Comparison of ENCODE assay signal across 1 cellular context in genomic region chr15:84748274-84749110, GRCh38.
TF ChIP-seq lines count a peak whose summit lies in the region.

Gene ZNF592, plus strand, starts transcription at chr15:84748592. Its CDS starts 34,084 bp downstream, at chr15:84782676.

TF ChIP-seq in GM12878, 131 proteins besides CTCF, POLR2A, EP300 and RAD21 (continued from another document and continues in another):
- TF ChIP-seq ZBTB40 (IDR thresholded peaks at IDR 0.05; ENCODE audit: borderline replicate concordance) (no peak), USF2 (IDR thresholded peaks at IDR 0.05; ENCODE audit: borderline replicate concordance, low read depth, low read length) (no peak), NKRF (conservative IDR thresholded peaks at IDR 0.05) (peak; percentile 71), ATF2 (IDR thresholded peaks at IDR 0.05; ENCODE audit: low read length) (no peak), IRF5 (IDR thresholded peaks at IDR 0.05; ENCODE audit: borderline replicate concordance) (no peak), CREB1 (IDR thresholded peaks at IDR 0.05; ENCODE audit: low read depth) (no peak; the same call in 1 of the 2 replicates), NFYA (IDR thresholded peaks at IDR 0.05; ENCODE audit: borderline replicate concordance, low read depth, low read length) (no peak), E2F4 (IDR thresholded peaks at IDR 0.05; ENCODE audit: low read depth, low read length) (no peak), BRCA1 (IDR thresholded peaks at IDR 0.05; ENCODE audit: low read depth, low read length) (no peak), ZNF24 (IDR thresholded peaks at IDR 0.05) (no peak), CREM (IDR thresholded peaks at IDR 0.05; ENCODE audit: low read depth) (no peak), NR2F1 (conservative IDR thresholded peaks at IDR 0.05) (no peak), SUZ12 (IDR thresholded peaks at IDR 0.05; ENCODE audit: unreplicated experiment) (no peak), BCLAF1 (IDR thresholded peaks at IDR 0.05) (no peak), CEBPZ (IDR thresholded peaks at IDR 0.05; ENCODE audit: low read depth, low read length) (no peak), ZNF274 (IDR thresholded peaks at IDR 0.05; ENCODE audit: insufficient read depth, insufficient read length) (no peak), HDGF (IDR thresholded peaks at IDR 0.05) (no peak), ZZZ3 (IDR thresholded peaks at IDR 0.05; ENCODE audit: control insufficient read depth, insufficient read length, low read depth) (no peak), KAT2A (conservative IDR thresholded peaks at IDR 0.05; ENCODE audit: control insufficient read depth, low read depth, low read length) (no peak), GATAD2B (conservative IDR thresholded peaks at IDR 0.05; ENCODE audit: low read depth) (0 out of 2 replicates have a peak, but pooled peaks have one; percentile 57), TBL1XR1 (IDR thresholded peaks at IDR 0.05; ENCODE audit: low read depth, low read length) (no peak), NFXL1 (IDR thresholded peaks at IDR 0.05; ENCODE audit: borderline replicate concordance) (no peak), RB1 (IDR thresholded peaks at IDR 0.05; ENCODE audit: borderline replicate concordance) (no peak), TCF12 (IDR thresholded peaks at IDR 0.05; ENCODE audit: low read depth, low read length) (no peak), SREBF1 (IDR thresholded peaks at IDR 0.05; ENCODE audit: low read length) (no peak), JUND (IDR thresholded peaks at IDR 0.05; ENCODE audit: low read depth, low read length) (no peak), TCF3 (IDR thresholded peaks at IDR 0.05; ENCODE audit: borderline replicate concordance, insufficient read depth, low read depth, low read length) (0 out of 2 replicates have a peak, but pooled peaks have one; percentile 5), RELA (IDR thresholded peaks at IDR 0.05; ENCODE audit: borderline replicate concordance, partially characterized antibody) (no peak), NR2C1 (IDR thresholded peaks at IDR 0.05) (peak; percentile 24), GABPA (IDR thresholded peaks at IDR 0.05; ENCODE audit: low read depth) (no peak), LARP7 (IDR thresholded peaks at IDR 0.05) (peak; percentile 54; the same call in 1 of the 2 replicates), PAX5 (IDR thresholded peaks at IDR 0.05; ENCODE audit: borderline replicate concordance, low read depth, low read length) (no peak), ETV6 (conservative IDR thresholded peaks at IDR 0.05 in 1 of 2, IDR thresholded peaks at IDR 0.05 in 1 of 2; ENCODE audit: borderline replicate concordance in 1 of 2, low read depth in 1 of 2) (no peak), NBN (IDR thresholded peaks at IDR 0.05) (no peak), ZNF217 (IDR thresholded peaks at IDR 0.05) (0 out of 2 replicates have a peak, but pooled peaks have one; percentile 13), IKZF1 (conservative IDR thresholded peaks at IDR 0.05) (peak; percentile 72), CBFB (IDR thresholded peaks at IDR 0.05; ENCODE audit: low read depth) (no peak), USF1 (IDR thresholded peaks at IDR 0.05; ENCODE audit: borderline replicate concordance, extremely low read length, insufficient read depth, low read depth, low read length) (no peak), MEF2A (IDR thresholded peaks at IDR 0.05; ENCODE audit: insufficient read depth, low read depth, low read length) (no peak)
